8 cellular contexts compared by ENCODE assay signal in genomic region chr13:51286135-51287002, GRCh38. TPM values are rescaled to one million over a fixed set of nuclear protein-coding genes. Genes with fewer than 3 reads are reported as not detected.
A peak's percentile ranks its signal among the peaks of the same experiment; 100 is the strongest.
DNase-seq lines count a peak whose midpoint lies in the region; ATAC-seq and TF ChIP-seq lines count a peak whose summit lies in the region.

No MANE protein-coding gene starts in this region.

- H3K27ac Mint-ChIP-seq in activated CD4-positive, alpha-beta T cell treated with anti-CD3 and anti-CD28 coated beads, Interleukin-2, amount 10 ng/mL, durations not matched to agents 7 days and 5 days = no peak overlapping the region

- 37% methylated on average over 13 of the region's 13 CpGs for WGBS in liver

- H3K4me3 Mint-ChIP-seq in activated CD4-positive, alpha-beta T cell treated with anti-CD3 and anti-CD28 coated beads, Interleukin-2, amount 10 ng/mL, durations not matched to agents 7 days and 5 days = no peak overlapping the region

- TF ChIP-seq CTCF in GM10248 (IDR thresholded peaks at IDR 0.05; ENCODE audit: control extremely low read depth, extremely low read depth, low read depth, missing control alignments) (peak; percentile 93), colonic mucosa (IDR thresholded peaks at IDR 0.05) (peak; percentile 93), liver (IDR thresholded peaks at IDR 0.05; ENCODE audit: low read depth, low read length, missing input control) (peak; percentile 94)

- no peaks in the 10 kb centered on the region for H3K9me3 Mint-ChIP-seq in activated CD4-positive, alpha-beta T cell treated with anti-CD3 and anti-CD28 coated beads, Interleukin-2, amount 10 ng/mL, durations not matched to agents 7 days and 5 days

- H3K4me1 Mint-ChIP-seq in activated CD4-positive, alpha-beta T cell treated with anti-CD3 and anti-CD28 coated beads, Interleukin-2, amount 10 ng/mL, durations not matched to agents 7 days and 5 days = peaks cover 15% of the 10 kb centered on the region

- no peak overlapping the region for H3K9ac ChIP-seq in colonic mucosa (ENCODE audit: low read depth in 2 of 2, low read length in 2 of 2)
- H3K9ac ChIP-seq in liver (ENCODE audit: low read depth in 1 of 2, low read length in 2 of 2) = no peak overlapping the region

- POLR2A ChIA-PET in GM10248 (lab: Yijun Ruan, JAX) = interaction anchor here (0.6 kb wide), 1 partner anchor 1350 kb away, joined by 3 read pairs; the partner anchor contains the start of gene SPRYD7
- POLR2A ChIA-PET in activated CD4-positive, alpha-beta T cell treated with anti-CD3 and anti-CD28 coated beads, Interleukin-2, amount 10 ng/mL, durations not matched to agents 7 days and 5 days (lab: Charles Lee) = no interaction called here

- no peaks in the 10 kb centered on the region for H3K36me3 Mint-ChIP-seq in activated CD4-positive, alpha-beta T cell treated with anti-CD3 and anti-CD28 coated beads, Interleukin-2, amount 10 ng/mL, durations not matched to agents 7 days and 5 days (ENCODE audit: low read depth)

- peak; percentile 78 for ATAC-seq in HG02884 (IDR thresholded peaks at IDR 0.05; ENCODE audit: unreplicated experiment)
- ATAC-seq in HG02840 (IDR thresholded peaks at IDR 0.05; ENCODE audit: low FRiP score, unreplicated experiment) = no peak

- H3K27me3 ChIP-seq in colonic mucosa = no peaks in the 10 kb centered on the region
- no peaks in the 10 kb centered on the region for H3K27me3 ChIP-seq in liver (ENCODE audit: control insufficient read depth in 4 of 4, insufficient read depth in 4 of 4, low read length in 3 of 4)

- H3K9me3 ChIP-seq in colonic mucosa (no peaks in the 10 kb centered on the region), liver (ENCODE audit: control insufficient read depth in 4 of 4, low read length in 3 of 4) (no peaks in the 10 kb centered on the region)

- CTCF ChIA-PET in GM10248 (lab: Yijun Ruan, JAX) = interaction anchor here (0.6 to 7.3 kb wide), 61 partner anchors 8 to 1311 kb away, joined by 3 to 187 read pairs (median 4); no protein-coding TSS in a partner anchor
- CTCF ChIA-PET in activated CD4-positive, alpha-beta T cell treated with anti-CD3 and anti-CD28 coated beads, Interleukin-2, amount 10 ng/mL, durations not matched to agents 7 days and 5 days (lab: Charles Lee) = interaction anchor here (0.5 to 4.6 kb wide), 25 partner anchors 10 to 1412 kb away, joined by 3 to 62 read pairs (median 3); partner anchors contain the start of gene TMEM272

- TF ChIP-seq RAD21 in liver (IDR thresholded peaks at IDR 0.05) = peak; percentile 95 to 98

- H3K27ac ChIP-seq in colonic mucosa = no peak overlapping the region
- no peak overlapping the region for H3K27ac ChIP-seq in liver (ENCODE audit: low read depth in 1 of 2, low read length in 2 of 2)

- H3K4me3 ChIP-seq in colonic mucosa (no peak overlapping the region), liver (ENCODE audit: low read depth in 1 of 3, low read length in 3 of 3) (no peak overlapping the region)

- no peaks in the 10 kb centered on the region for H3K27me3 Mint-ChIP-seq in activated CD4-positive, alpha-beta T cell treated with anti-CD3 and anti-CD28 coated beads, Interleukin-2, amount 10 ng/mL, durations not matched to agents 7 days and 5 days

- H3K36me3 ChIP-seq in colonic mucosa = no peaks in the 10 kb centered on the region
- no peaks in the 10 kb centered on the region for H3K36me3 ChIP-seq in liver (ENCODE audit: control insufficient read depth in 4 of 4, insufficient read depth in 3 of 4, low read depth in 1 of 4, low read length in 3 of 4)

- H3K4me1 ChIP-seq in colonic mucosa = no peaks in the 10 kb centered on the region
- peaks cover 0 to 10% (median 8%) of the 10 kb centered on the region in 4 donors for H3K4me1 ChIP-seq in liver (ENCODE audit: control insufficient read depth in 4 of 4, insufficient read depth in 4 of 4, low read length in 3 of 4)

- intact Hi-C loops in colonic mucosa (cut with DNase I) = loop anchor here (5.0 kb wide), 2 partner anchors 139 to 159 kb away; no protein-coding TSS in a partner anchor

- DNase-seq in GM10248 (ENCODE audit: extremely low spot score) (peak; percentile 76), NCI-H446 treated with DMSO at 0.1 percent for 48 hours (lab: John Stamatoyannopoulos, UW) (peak; percentile 27), colonic mucosa (peak; percentile 79)
- peak; percentile 76 for DNase-seq in activated CD4-positive, alpha-beta T cell treated with anti-CD3 and anti-CD28 coated beads, Interleukin-2, amount 10 ng/mL, durations not matched to agents 7 days and 5 days
- DNase-seq in stimulated activated CD4-positive, alpha-beta T cell treated with anti-CD3 and anti-CD28 coated beads, TNF-alpha, amount 100 ng/mL, for 24 hours (ENCODE audit: low read depth in 3 of 3) = peak; percentile 49 to 76 (median 54)

TF ChIP-seq in liver, 16 proteins besides CTCF, POLR2A, EP300 and RAD21:
- TF ChIP-seq REST (IDR thresholded peaks at IDR 0.05) (no peak), HNF4G (IDR thresholded peaks at IDR 0.05) (no peak), NR2F2 (IDR thresholded peaks at IDR 0.05) (peak; percentile 19), YY1 (IDR thresholded peaks at IDR 0.05) (no peak)
- TF ChIP-seq, protein P1, sequence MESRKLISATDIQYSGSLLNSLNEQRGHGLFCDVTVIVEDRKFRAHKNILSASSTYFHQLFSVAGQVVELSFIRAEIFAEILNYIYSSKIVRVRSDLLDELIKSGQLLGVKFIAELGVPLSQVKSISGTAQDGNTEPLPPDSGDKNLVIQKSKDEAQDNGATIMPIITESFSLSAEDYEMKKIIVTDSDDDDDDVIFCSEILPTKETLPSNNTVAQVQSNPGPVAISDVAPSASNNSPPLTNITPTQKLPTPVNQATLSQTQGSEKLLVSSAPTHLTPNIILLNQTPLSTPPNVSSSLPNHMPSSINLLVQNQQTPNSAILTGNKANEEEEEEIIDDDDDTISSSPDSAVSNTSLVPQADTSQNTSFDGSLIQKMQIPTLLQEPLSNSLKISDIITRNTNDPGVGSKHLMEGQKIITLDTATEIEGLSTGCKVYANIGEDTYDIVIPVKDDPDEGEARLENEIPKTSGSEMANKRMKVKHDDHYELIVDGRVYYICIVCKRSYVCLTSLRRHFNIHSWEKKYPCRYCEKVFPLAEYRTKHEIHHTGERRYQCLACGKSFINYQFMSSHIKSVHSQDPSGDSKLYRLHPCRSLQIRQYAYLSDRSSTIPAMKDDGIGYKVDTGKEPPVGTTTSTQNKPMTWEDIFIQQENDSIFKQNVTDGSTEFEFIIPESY (IDR thresholded peaks at IDR 0.05) = no peak
- TF ChIP-seq, protein P2, sequence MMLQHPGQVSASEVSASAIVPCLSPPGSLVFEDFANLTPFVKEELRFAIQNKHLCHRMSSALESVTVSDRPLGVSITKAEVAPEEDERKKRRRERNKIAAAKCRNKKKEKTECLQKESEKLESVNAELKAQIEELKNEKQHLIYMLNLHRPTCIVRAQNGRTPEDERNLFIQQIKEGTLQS (IDR thresholded peaks at IDR 0.05) = no peak

RNA-seq across cellular contexts. Expression of gene SERPINE3, which starts 53.1 kb away (rescaled TPM):
- total RNA-seq in activated CD4-positive, alpha-beta T cell treated with anti-CD3 and anti-CD28 coated beads, Interleukin-2, amount 10 ng/mL, durations not matched to agents 7 days and 5 days = not detected
- total RNA-seq in colonic mucosa (not detected), liver (not detected)
- under 1 TPM in 1 of 2 donors, not detected in 1; 0.63 TPM for polyA plus RNA-seq in liver

Comparison
In these comparisons a context has a peak if more than half of its experiments do, and no peak if none do; other contexts are left out.
1. DNase-seq: peak in every context shown above with its lines; median percentile 79 in colonic mucosa; 76 in GM10248; 76 in activated CD4-positive, alpha-beta T cell treated with anti-CD3 and anti-CD28 coated beads, Interleukin-2, amount 10 ng/mL, durations not matched to agents 7 days and 5 days; 54 in stimulated activated CD4-positive, alpha-beta T cell treated with anti-CD3 and anti-CD28 coated beads, TNF-alpha, amount 100 ng/mL, for 24 hours; 27 in NCI-H446 treated with DMSO at 0.1 percent for 48 hours.